ENCODE assay signal across 1 cellular context in genomic region chr22:46007848-46008261, GRCh38.
TF ChIP-seq lines count a peak whose summit lies in the region.

No MANE protein-coding gene starts in this region.

TF ChIP-seq in HEK293, 187 proteins besides CTCF, POLR2A, EP300 and RAD21 (continued from another document):
- TF ChIP-seq ZBTB8A (tag by site-specific recombination; IDR thresholded peaks at IDR 0.05) (peak; percentile 44), ZFP69B (tag by site-specific recombination; IDR thresholded peaks at IDR 0.05) (no peak), ZNF175 (tag by site-specific recombination; IDR thresholded peaks at IDR 0.05) (no peak)
